ENCODE assay signal across 8 cellular contexts in the genomic region with DNA sequence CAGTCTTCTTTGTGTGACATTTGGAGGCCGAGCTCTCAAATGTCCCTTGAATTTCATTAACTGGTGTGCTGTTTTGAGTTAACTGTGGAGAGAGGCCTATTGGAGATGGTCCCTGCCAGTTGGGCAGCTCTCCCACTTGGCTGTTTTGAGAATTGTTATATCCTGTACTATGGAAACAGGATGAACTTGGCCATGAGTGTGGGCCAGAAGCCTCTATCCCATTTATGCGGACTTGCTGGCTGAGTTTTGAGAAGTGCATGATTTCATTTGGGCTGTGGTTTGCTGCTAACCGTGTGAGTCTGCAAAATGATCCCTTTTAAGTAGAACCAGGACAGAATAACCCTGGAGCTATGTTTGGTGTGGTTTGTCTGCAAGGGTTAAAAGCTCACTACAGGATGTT.
A peak's percentile ranks its signal among the peaks of the same experiment; 100 is the strongest.
DNase-seq lines count a peak whose midpoint lies in the region; ATAC-seq and TF ChIP-seq lines count a peak whose summit lies in the region.

No MANE protein-coding gene starts in this region.

- H3K4me3 ChIP-seq in AG04449 (ENCODE audit: low read depth, low read length) (no peak overlapping the region), fibroblast of villous mesenchyme (ENCODE audit: low read depth, low read length) (no peak overlapping the region)

- H3K27ac Mint-ChIP-seq in natural killer cell = no peak overlapping the region

- peaks cover 2 to 4% of the 10 kb centered on the region in 2 donors for H3K9me3 Mint-ChIP-seq in natural killer cell

- CTCF ChIA-PET in AG04449 (lab: Yijun Ruan, JAX) = interaction anchor here (1.0 to 2.4 kb wide), 3 partner anchors 9 to 362 kb away, joined by 3 to 25 read pairs (median 4); no protein-coding TSS in a partner anchor

- no peak overlapping the region for H3K4me3 Mint-ChIP-seq in natural killer cell

- H3K27me3 Mint-ChIP-seq in natural killer cell (ENCODE audit: low read depth in 2 of 2) = no peaks in the 10 kb centered on the region

- TF ChIP-seq CTCF in AG04449 (IDR thresholded peaks at IDR 0.05; ENCODE audit: insufficient read depth, low read length, missing control alignments) (no peak), fibroblast of villous mesenchyme (IDR thresholded peaks at IDR 0.05; ENCODE audit: insufficient read depth, low read depth, low read length) (no peak), natural killer cell (IDR thresholded peaks at IDR 0.05) (no peak)

- DNase-seq in AG04449 (ENCODE audit: low read depth, low spot score) (peak; percentile 49), SW480 (ENCODE audit: low spot score) (peak; percentile 11), fibroblast of villous mesenchyme (ENCODE audit: low read depth) (peak; percentile 42), non-pigmented ciliary epithelial cell (ENCODE audit: low read depth) (peak; percentile 56), NCI-H2196 treated with DMSO at 0.1 percent for 48 hours (lab: John Stamatoyannopoulos, UW; ENCODE audit: unreplicated experiment) (no peak), NCI-H1930 (lab: John Stamatoyannopoulos, UW) (no peak), natural killer cell (no peak), NCI-H187 treated with DMSO at 0.1 percent for 48 hours (lab: John Stamatoyannopoulos, UW) (no peak)

- no peaks in the 10 kb centered on the region for H3K4me1 Mint-ChIP-seq in natural killer cell

- no peaks in the 10 kb centered on the region for H3K36me3 Mint-ChIP-seq in natural killer cell

- no peak for ATAC-seq in natural killer cell

- POLR2A ChIA-PET in AG04449 (lab: Yijun Ruan, JAX) = no interaction called here

- intact Hi-C loops in natural killer cell (cut with micrococcal nuclease) = no loop called here

Comparison
In these comparisons a context has a peak if more than half of its experiments do, and no peak if none do; other contexts are left out.
1. DNase-seq: peak in AG04449 (single experiment), SW480 (single experiment), fibroblast of villous mesenchyme (single experiment) and non-pigmented ciliary epithelial cell (single experiment); none in NCI-H2196 treated with DMSO at 0.1 percent for 48 hours (single experiment), NCI-H1930 (0 of 2), natural killer cell (single experiment) and NCI-H187 treated with DMSO at 0.1 percent for 48 hours (single experiment).